Comparison of ENCODE assay signal across 9 cellular contexts in genomic region chr6:45555981-45556771, GRCh38.
DNase-seq lines count a peak whose midpoint lies in the region; ATAC-seq, FAIRE-seq and TF ChIP-seq lines count a peak whose summit lies in the region.
"Had no signal": no experiment of that assay in that cellular context is flagged by ENCODE, and none has a peak within 500 bp of the region (broad histone marks: within the 10 kb centered on the region; RNA-seq: fewer than 3 reads in every experiment).

No MANE protein-coding gene starts in this region.

- no TSS peak for BruUV-seq in K562 (replicated peaks; lab: Mats Ljungman, UMichigan)

- POLR2A ChIA-PET in K562 (lab: Yijun Ruan, JAX): interaction anchor here (0.6 to 1.5 kb wide), 4 partner anchors 16 to 27 kb away, joined by 3 to 5 read pairs (median 4); no protein-coding TSS in a partner anchor

- H3K9me3 ChIP-seq in K562 (replicated peaks; ENCODE audit: control insufficient read depth, insufficient read depth, low read depth, low read length): no peaks in the 10 kb centered on the region
- H3K9me3 ChIP-seq in smooth muscle cell (replicated peaks; ENCODE audit: low read depth): no peaks in the 10 kb centered on the region
- H3K9me3 ChIP-seq: upper lobe of left lung had no signal

- H3K4me3 ChIP-seq in K562: no peak overlapping the region
- H3K4me3 ChIP-seq in smooth muscle cell: peak overlapping the region; percentile 31

- H3K9ac ChIP-seq in K562 (ENCODE audit: insufficient read depth in 1 of 2, low read depth in 2 of 2, low read length in 2 of 2) (no peak overlapping the region), smooth muscle cell (ENCODE audit: low read depth) (no peak overlapping the region)

- no peaks in the 10 kb centered on the region for H3K27me3 Mint-ChIP-seq in activated T-cell treated with anti-CD3 and anti-CD28 coated beads, Interleukin-2, amount 50 U/mL, for 4 hours (ENCODE audit: low read depth)

- FAIRE-seq in K562 (lab: Jason Lieb, UNC): no peak

- H3K9me3 Mint-ChIP-seq in activated T-cell treated with anti-CD3 and anti-CD28 coated beads, Interleukin-2, amount 50 U/mL, for 4 hours: no peaks in the 10 kb centered on the region

- no peak for TF ChIP-seq POLR2A in K562 (conservative IDR thresholded peaks at IDR 0.05)

- CTCF ChIA-PET in K562 (lab: Yijun Ruan, JAX; ENCODE audit: low intra/inter-chr PET ratio): no interaction called here

- no peaks in the 10 kb centered on the region for H4K20me1 ChIP-seq in K562 (replicated peaks; ENCODE audit: control insufficient read depth, insufficient read depth, low read length)
- no peaks in the 10 kb centered on the region for H4K20me1 ChIP-seq in smooth muscle cell (ENCODE audit: low read depth)

- WGBS in K562 (ENCODE audit: insufficient coverage, low coverage, missing lambda C conversion rate): 13% methylated on average over 14 of the region's 14 CpGs
- 42% methylated on average over 14 of the region's 14 CpGs for WGBS in smooth muscle cell (ENCODE audit: low lambda C conversion rate)

- TF ChIP-seq EP300 in K562 (IDR thresholded peaks at IDR 0.05; ENCODE audit: low read length): no peak

- H2AFZ ChIP-seq in K562 (ENCODE audit: low read depth, low read length) (peak overlapping the region; percentile 17; the same call in 1 of the 2 replicates), smooth muscle cell (ENCODE audit: low read depth) (no peak overlapping the region)

- H3K4me1 Mint-ChIP-seq in activated T-cell treated with anti-CD3 and anti-CD28 coated beads, Interleukin-2, amount 50 U/mL, for 4 hours (ENCODE audit: low read depth): peaks cover 33% of the 10 kb centered on the region

- H3K4me3 Mint-ChIP-seq in activated T-cell treated with anti-CD3 and anti-CD28 coated beads, Interleukin-2, amount 50 U/mL, for 4 hours: no peak overlapping the region

- H3K4me1 ChIP-seq in K562 (replicated peaks in 1 of 2; ENCODE audit: control insufficient read depth in 2 of 2, insufficient read depth in 2 of 2, low read length in 2 of 2) (no peaks in the 10 kb centered on the region; a peak in 2 of 5 replicates), smooth muscle cell (ENCODE audit: low read depth) (no peaks in the 10 kb centered on the region)

- in situ Hi-C loops in K562 (cut with MboI): no loop called here

- H3K4me2 ChIP-seq in K562 (ENCODE audit: insufficient read depth, low read length) (no peak overlapping the region; the same call in 1 of the 2 replicates), smooth muscle cell (peak overlapping the region; percentile 78)

- no peaks in the 10 kb centered on the region for H3K36me3 ChIP-seq in K562 (ENCODE audit: control insufficient read depth, insufficient read depth, low read length)
- no peaks in the 10 kb centered on the region for H3K36me3 ChIP-seq in smooth muscle cell (ENCODE audit: low read depth)
- H3K36me3 ChIP-seq: upper lobe of left lung had no signal

- TF ChIP-seq RAD21 in K562 (CRISPR knock-in tag; conservative IDR thresholded peaks at IDR 0.05 in 1 of 2, IDR thresholded peaks at IDR 0.05 in 1 of 2): no peak

- no peaks in the 10 kb centered on the region for H3K9me1 ChIP-seq in K562 (ENCODE audit: control insufficient read depth, insufficient read depth, low read length)

- H3F3A ChIP-seq in smooth muscle cell (ENCODE audit: low read depth): peaks cover 8% of the 10 kb centered on the region

- H3K27me3 ChIP-seq in K562 (ENCODE audit: control insufficient read depth in 2 of 2, insufficient read depth in 2 of 2, low read length in 2 of 2) (peaks cover 4 to 19% of the 10 kb centered on the region in 2 experiments; a peak in 4 of 5 replicates), smooth muscle cell (ENCODE audit: low read depth) (no peaks in the 10 kb centered on the region)
- H3K27me3 ChIP-seq: upper lobe of left lung had no signal

- TF ChIP-seq CTCF in K562 (IDR thresholded peaks at IDR 0.05 in 2 of 3, conservative IDR thresholded peaks at IDR 0.05 in 1 of 3; ENCODE audit: insufficient read depth in 2 of 3, low read depth in 1 of 3, low read length in 3 of 3) (no peak), smooth muscle cell (IDR thresholded peaks at IDR 0.05; ENCODE audit: borderline replicate concordance, insufficient read depth, poor library complexity, severe bottlenecking) (no peak)

- H3K36me3 Mint-ChIP-seq in activated T-cell treated with anti-CD3 and anti-CD28 coated beads, Interleukin-2, amount 50 U/mL, for 4 hours (ENCODE audit: insufficient read depth): no peaks in the 10 kb centered on the region

- intact Hi-C loops in K562 (cut with micrococcal nuclease): no loop called here

- no peak for ATAC-seq in K562
- ATAC-seq in activated T-cell treated with anti-CD3 and anti-CD28 coated beads, Interleukin-2, amount 50 U/mL, for 4 hours: no peak
- ATAC-seq in HG03135 (IDR thresholded peaks at IDR 0.05; ENCODE audit: unreplicated experiment): no peak
- ATAC-seq in HG02870 (IDR thresholded peaks at IDR 0.05; ENCODE audit: unreplicated experiment): no peak

- H3K27ac ChIP-seq in K562 (ENCODE audit: extremely low read depth, low read depth, low read length): no peak overlapping the region
- H3K27ac ChIP-seq in smooth muscle cell (ENCODE audit: low read depth): peak overlapping the region; percentile 27

- H3K79me2 ChIP-seq in K562 (ENCODE audit: control insufficient read depth, insufficient read depth, low read length): no peaks in the 10 kb centered on the region
- no peaks in the 10 kb centered on the region for H3K79me2 ChIP-seq in smooth muscle cell (ENCODE audit: low read depth)

- DNase-seq in HCEC 1CT: peak; percentile 63
- DNase-seq in K562 (ENCODE audit: extremely low read depth in 1 of 4, low spot score in 3 of 4): no peak
- peak; percentile 40 for DNase-seq in iris pigment epithelial cell (ENCODE audit: low read depth)
- DNase-seq in smooth muscle cell (lab: John Stamatoyannopoulos, UW; ENCODE audit: unreplicated experiment): no peak
- no peak for DNase-seq in activated T-cell treated with anti-CD3 and anti-CD28 coated beads, Interleukin-2, amount 50 U/mL, for 4 hours
- no peak for DNase-seq in amniotic stem cell (lab: John Stamatoyannopoulos, UW)
- DNase-seq: upper lobe of left lung had no signal

TF ChIP-seq in K562, 482 proteins besides CTCF, POLR2A, EP300 and RAD21:
- TF ChIP-seq NFIX (CRISPR knock-in tag; IDR thresholded peaks at IDR 0.05; ENCODE audit: low read depth) (no peak), FOXA3 (CRISPR knock-in tag; conservative IDR thresholded peaks at IDR 0.05 in 1 of 2, IDR thresholded peaks at IDR 0.05 in 1 of 2) (peak in 1 of 2 experiments; percentile 35; a peak in 1 of 4 replicates)

Comparison
In these comparisons a context has a peak if more than half of its experiments do, and no peak if none do; other contexts are left out.
1. DNase-seq: peak in HCEC 1CT (single experiment) and iris pigment epithelial cell (single experiment); none in K562 (0 of 4), smooth muscle cell (single experiment), activated T-cell treated with anti-CD3 and anti-CD28 coated beads, Interleukin-2, amount 50 U/mL, for 4 hours (single experiment) and amniotic stem cell (single experiment).